Comparison of ENCODE assay signal across 8 cellular contexts in the genomic region with DNA sequence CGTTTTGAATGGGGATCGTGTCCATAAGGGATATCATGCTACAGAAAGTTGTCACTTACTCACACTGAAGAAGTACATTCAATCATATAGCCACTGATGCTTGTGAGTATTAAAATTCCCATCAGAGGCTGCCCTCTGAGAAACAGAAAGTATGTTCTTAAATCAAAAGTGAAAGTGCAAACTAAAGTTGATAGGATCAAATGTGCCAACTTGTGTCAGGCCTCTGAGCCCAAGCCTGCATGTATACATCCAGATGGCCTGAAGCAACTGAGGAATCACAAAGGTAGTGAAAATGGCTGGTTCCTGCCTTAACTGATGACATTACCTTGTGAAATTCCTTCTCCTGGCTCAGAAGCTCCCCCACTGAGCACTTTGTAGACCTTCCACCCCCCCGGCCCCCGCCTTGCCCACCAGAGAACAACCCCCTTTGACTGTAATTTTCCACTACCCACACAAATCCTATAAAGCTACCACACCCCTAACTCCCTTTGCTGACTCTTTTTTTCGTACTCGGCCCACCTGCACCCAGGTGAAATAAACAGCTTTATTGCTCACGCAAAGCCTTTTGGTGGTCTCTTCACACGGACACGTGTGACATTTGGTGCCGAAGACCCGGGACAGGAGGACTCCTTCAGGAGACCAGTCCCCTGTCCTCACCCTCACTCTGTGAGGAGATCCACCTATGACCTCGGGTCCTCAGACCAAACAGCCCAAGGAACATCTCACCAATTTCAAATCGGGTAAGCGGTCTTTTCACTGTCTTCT. TPM values are rescaled to one million over a fixed set of nuclear protein-coding genes. Genes with fewer than 3 reads are reported as not detected.
DNase-seq lines count a peak whose midpoint lies in the region; ATAC-seq, FAIRE-seq and TF ChIP-seq lines count a peak whose summit lies in the region.
"Not testable (repeated sequence)": the region's sequence is repeated elsewhere in the genome, so short reads cannot be mapped to it uniquely, and the experiment has no call there.

No MANE protein-coding gene starts in this region.

- H2AFZ ChIP-seq in DND-41 (ENCODE audit: low read depth, low read length) (peak overlapping the region; percentile 92), keratinocyte (ENCODE audit: control insufficient read depth, low read length) (peak overlapping the region; percentile 59)

- not testable (repeated sequence) for H3K9me3 Mint-ChIP-seq in activated T-helper 17 cell treated with anti-CD3 and anti-CD28 coated beads, Interleukin-2, amount 50 U/mL, for 72 hours

- intact Hi-C loops in dorsolateral prefrontal cortex (cut with DNase I): loop anchor here in 1 of 2 donors (2.0 kb wide), 1 partner anchor 25 kb away; the partner anchor contains the start of gene GGCT
- intact Hi-C loops in ovary (cut with DNase I): not testable (repeated sequence)

- 79 to 85% (median 81%) methylated on average over 14 of the region's 14 CpGs for WGBS in ovary, 3 donors
- WGBS in suprapubic skin: 81% methylated on average over 14 of the region's 14 CpGs

- peak; percentile 75 for DNase-seq in DND-41
- peak; percentile 31 to 44 for DNase-seq in Kasumi-1 (lab: John Stamatoyannopoulos, UW)
- peak in 1 of 2 experiments; percentile 23 for DNase-seq in SJCRH30
- DNase-seq in dorsolateral prefrontal cortex; keratinocyte (ENCODE audit: low read depth, low spot score); ovary; suprapubic skin (ENCODE audit: low spot score in 2 of 2): not testable (repeated sequence)

- H3K9me3 ChIP-seq in DND-41 (ENCODE audit: insufficient read depth, low read length, severe bottlenecking); SJCRH30 (replicated peaks); keratinocyte (ENCODE audit: control insufficient read depth, low read depth, low read length); ovary; suprapubic skin: not testable (repeated sequence)

- H3K27me3 Mint-ChIP-seq in activated T-helper 17 cell treated with anti-CD3 and anti-CD28 coated beads, Interleukin-2, amount 50 U/mL, for 72 hours: not testable (repeated sequence)

- not testable (repeated sequence) for H3K9me1 ChIP-seq in keratinocyte (ENCODE audit: control insufficient read depth, extremely low read depth, insufficient read depth, low read length)

- not testable (repeated sequence) for TF ChIP-seq CTCF in DND-41 (IDR thresholded peaks at IDR 0.05; ENCODE audit: borderline replicate concordance, extremely low read depth, low read length, poor library complexity, severe bottlenecking); dorsolateral prefrontal cortex (IDR thresholded peaks at IDR 0.05 in 54 of 56, conservative IDR thresholded peaks at IDR 0.05 in 2 of 56; ENCODE audit: low read depth in 1 of 56, partially characterized antibody in 56 of 56); keratinocyte (optimal IDR thresholded peaks at IDR 0.05 in 1 of 3, IDR thresholded peaks at IDR 0.05 in 1 of 3, conservative IDR thresholded peaks at IDR 0.05 in 1 of 3; ENCODE audit: extremely low read depth in 1 of 3, insufficient read depth in 2 of 3, low read length in 3 of 3); ovary (IDR thresholded peaks at IDR 0.05); suprapubic skin (IDR thresholded peaks at IDR 0.05)

- not testable (repeated sequence) for TF ChIP-seq POLR2A in ovary (IDR thresholded peaks at IDR 0.05); suprapubic skin (IDR thresholded peaks at IDR 0.05)

- H3K9ac ChIP-seq in DND-41 (ENCODE audit: low read depth, low read length): peak overlapping the region; percentile 93
- peak overlapping the region; percentile 85 for H3K9ac ChIP-seq in keratinocyte (ENCODE audit: control insufficient read depth, extremely low read depth, insufficient read depth, low read length)

- not testable (repeated sequence) for H3K27ac Mint-ChIP-seq in activated T-helper 17 cell treated with anti-CD3 and anti-CD28 coated beads, Interleukin-2, amount 50 U/mL, for 72 hours

- peak overlapping the region; percentile 86 for H3K4me3 Mint-ChIP-seq in activated T-helper 17 cell treated with anti-CD3 and anti-CD28 coated beads, Interleukin-2, amount 50 U/mL, for 72 hours

- peaks cover 38% of the 10 kb centered on the region for H3K79me2 ChIP-seq in DND-41 (ENCODE audit: insufficient read depth, low read length)
- H3K79me2 ChIP-seq in keratinocyte (ENCODE audit: control insufficient read depth, insufficient read depth, low read length): not testable (repeated sequence)

- not testable (repeated sequence) for H4K20me1 ChIP-seq in DND-41 (ENCODE audit: insufficient read depth, low read length); keratinocyte (ENCODE audit: control insufficient read depth, extremely low read depth, insufficient read depth, low read length)

- peak; percentile 69 for ATAC-seq in DND-41 (ENCODE audit: insufficient read depth, low read depth)
- ATAC-seq in activated T-helper 17 cell treated with anti-CD3 and anti-CD28 coated beads, Interleukin-2, amount 50 U/mL, for 72 hours (replicated peaks): peak; percentile 39

- not testable (repeated sequence) for H3K36me3 ChIP-seq in DND-41 (ENCODE audit: insufficient read depth, low read length); SJCRH30; keratinocyte (ENCODE audit: control insufficient read depth in 2 of 2, extremely low read depth in 1 of 2, insufficient read depth in 2 of 2, low read length in 2 of 2); ovary; suprapubic skin

- H3K27ac ChIP-seq in DND-41 (ENCODE audit: low read length) (peak overlapping the region; percentile 94), dorsolateral prefrontal cortex (peak overlapping the region in 27 of 59 donors; percentile 6 to 90 (median 79)), keratinocyte (ENCODE audit: control insufficient read depth, insufficient read depth, low read length) (peak overlapping the region; percentile 61), ovary (peak overlapping the region in 1 of 2 donors; percentile 87), suprapubic skin (peak overlapping the region; percentile 95)
- not testable (repeated sequence) for H3K27ac ChIP-seq in SJCRH30

- TF ChIP-seq EP300 in ovary (IDR thresholded peaks at IDR 0.05); suprapubic skin (IDR thresholded peaks at IDR 0.05): not testable (repeated sequence)

- H3K4me1 ChIP-seq in DND-41 (ENCODE audit: insufficient read depth, low read length): peaks cover 41% of the 10 kb centered on the region
- not testable (repeated sequence) for H3K4me1 ChIP-seq in SJCRH30; keratinocyte (ENCODE audit: control insufficient read depth, extremely low read depth, insufficient read depth, low read length)
- peaks cover 10% of the 10 kb centered on the region for H3K4me1 ChIP-seq in ovary (ENCODE audit: insufficient read depth)
- H3K4me1 ChIP-seq in suprapubic skin: peaks cover 44% of the 10 kb centered on the region

- H3K4me3 ChIP-seq in DND-41 (ENCODE audit: low read depth in 1 of 2, low read length in 2 of 2) (peak overlapping the region; percentile 67 to 80), SJCRH30 (peak overlapping the region; percentile 82), dorsolateral prefrontal cortex (peak overlapping the region in 57 of 59 donors; percentile 58 to 98 (median 78)), keratinocyte (ENCODE audit: control insufficient read depth in 2 of 3, extremely low read depth in 1 of 3, insufficient read depth in 2 of 3, low read depth in 1 of 3, low read length in 3 of 3) (peak overlapping the region in 2 of 3 experiments; percentile 87 to 89), ovary (peak overlapping the region; percentile 65), suprapubic skin (peak overlapping the region; percentile 85)

- H3K27me3 ChIP-seq in DND-41 (ENCODE audit: insufficient read depth, low read length, poor library complexity); SJCRH30; dorsolateral prefrontal cortex; keratinocyte (ENCODE audit: control insufficient read depth, extremely low read depth, insufficient read depth, low read length); ovary; suprapubic skin: not testable (repeated sequence)

- dilution Hi-C loops in keratinocyte (cut with MboI; ENCODE audit: extremely low pct_ligation_motif_present, low sequenced_read_pairs): not testable (repeated sequence)

- not testable (repeated sequence) for H3K36me3 Mint-ChIP-seq in activated T-helper 17 cell treated with anti-CD3 and anti-CD28 coated beads, Interleukin-2, amount 50 U/mL, for 72 hours (ENCODE audit: low read depth)

- H3K4me1 Mint-ChIP-seq in activated T-helper 17 cell treated with anti-CD3 and anti-CD28 coated beads, Interleukin-2, amount 50 U/mL, for 72 hours: peaks cover 28% of the 10 kb centered on the region

- H3K4me2 ChIP-seq in DND-41 (ENCODE audit: insufficient read depth, low read length) (peak overlapping the region; percentile 99), keratinocyte (ENCODE audit: control insufficient read depth, extremely low read depth, insufficient read depth, low read depth, low read length) (peak overlapping the region; percentile 97)

- FAIRE-seq in keratinocyte (lab: Jason Lieb, UNC): not testable (repeated sequence)

RNA-seq across cellular contexts. Expression of gene NOD1, which starts 1.0 kb away (rescaled TPM):
- 6.4 and 11.4 TPM in 2 replicates for total RNA-seq in SJCRH30 (2014; rRNA removed; shearing (Covaris generic))
- 10 to 100 TPM; 11.4 to 14.5 TPM for total RNA-seq in activated T-helper 17 cell treated with anti-CD3 and anti-CD28 coated beads, Interleukin-2, amount 50 U/mL, for 72 hours
- total RNA-seq in dorsolateral prefrontal cortex: 10 to 100 TPM in 8 of 120 experiments, 1 to 10 TPM in 112; 2.5 to 12.4 (median 5.4) TPM
- polyA plus RNA-seq in keratinocyte: 3.4 to 4.3 TPM (median 3.9 TPM) in 3 replicates
- 1.9 TPM for polyA plus RNA-seq in keratinocyte (2011; ENCODE audit: low read depth)
- 2.0 TPM in 2 replicates for polyA plus RNA-seq in keratinocyte (2011; cell fraction: cytosol; rRNA removed)
- polyA plus RNA-seq in keratinocyte (2011; cell fraction: nucleus; rRNA removed): 7.5 TPM in 2 replicates
- 2.2 and 2.9 TPM in 2 replicates for polyA plus RNA-seq in keratinocyte (2012; ENCODE audit: low replicate concordance)
- polyA minus RNA-seq in keratinocyte: 3.5 to 5.2 TPM (median 4.4 TPM) in 3 replicates
- 1.9 TPM for polyA minus RNA-seq in keratinocyte (2011; cell fraction: cytosol; rRNA and poly(A)+ RNA removed)
- 4.5 and 8.1 TPM in 2 replicates for polyA minus RNA-seq in keratinocyte (2011; cell fraction: nucleus; rRNA and poly(A)+ RNA removed)
- 10 to 100 TPM; 17.4 to 33.5 (median 20.6) TPM for total RNA-seq in ovary
- 10 to 100 TPM; 15.2 to 20.0 TPM for polyA plus RNA-seq in ovary
- total RNA-seq in suprapubic skin: 10 to 100 TPM in 2 of 4 donors, 1 to 10 TPM in 2; 9.2 to 22.8 (median 13.4) TPM

RNA-seq across cellular contexts. Expression of gene GGCT, which starts 25.1 kb away (rescaled TPM):
- total RNA-seq in SJCRH30 (2014; rRNA removed; shearing (Covaris generic)): 124 and 126 TPM in 2 replicates
- 10 to 100 TPM; 35.5 to 68.3 TPM for total RNA-seq in activated T-helper 17 cell treated with anti-CD3 and anti-CD28 coated beads, Interleukin-2, amount 50 U/mL, for 72 hours
- 10 to 100 TPM; 14.1 to 56.5 (median 30.5) TPM for total RNA-seq in dorsolateral prefrontal cortex
- 28.2 to 59.8 TPM (median 44.5 TPM) in 3 replicates for polyA plus RNA-seq in keratinocyte
- polyA plus RNA-seq in keratinocyte (2011; ENCODE audit: low read depth): 198 TPM
- 33.0 and 38.0 TPM in 2 replicates for polyA plus RNA-seq in keratinocyte (2011; cell fraction: cytosol; rRNA removed)
- 12.6 and 21.0 TPM in 2 replicates for polyA plus RNA-seq in keratinocyte (2011; cell fraction: nucleus; rRNA removed)
- polyA plus RNA-seq in keratinocyte (2012; ENCODE audit: low replicate concordance): 48.5 and 133 TPM in 2 replicates
- polyA minus RNA-seq in keratinocyte: 6.1 to 7.5 TPM (median 6.6 TPM) in 3 replicates
- 13.4 TPM for polyA minus RNA-seq in keratinocyte (2011; cell fraction: cytosol; rRNA and poly(A)+ RNA removed)
- polyA minus RNA-seq in keratinocyte (2011; cell fraction: nucleus; rRNA and poly(A)+ RNA removed): 5.1 and 6.8 TPM in 2 replicates
- total RNA-seq in ovary: 10 to 100 TPM; 17.9 to 31.8 (median 22.0) TPM
- polyA plus RNA-seq in ovary: 10 to 100 TPM; 32.3 to 36.1 TPM
- total RNA-seq in suprapubic skin: 10 to 100 TPM; 13.7 to 76.1 (median 54.1) TPM
